Comparison of ENCODE assay signal across 21 cellular contexts in the genomic region with DNA sequence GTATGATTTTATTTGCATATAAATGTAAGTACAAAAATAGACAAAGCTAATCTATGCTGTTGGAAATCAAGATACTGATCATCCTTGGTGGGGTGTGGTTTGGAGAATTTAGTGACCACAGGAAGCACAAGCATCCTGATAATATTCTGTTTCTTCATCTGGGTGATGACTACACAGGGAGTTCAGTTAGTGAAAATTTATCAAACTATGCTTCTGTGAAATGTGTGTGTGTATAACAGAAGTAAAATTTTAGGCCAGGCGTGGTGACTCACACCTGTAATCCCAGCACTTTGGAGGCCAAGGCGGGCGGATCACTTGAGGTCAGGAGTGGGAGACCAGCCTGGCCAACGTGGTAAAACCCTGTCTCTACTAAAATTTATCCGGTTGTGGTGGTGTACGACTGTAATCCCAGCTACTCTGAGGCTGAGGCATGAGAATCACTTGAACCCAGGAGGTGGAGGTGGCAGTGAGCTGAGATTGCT. TPM values are rescaled to one million over a fixed set of nuclear protein-coding genes. Genes with fewer than 3 reads are reported as not detected.
DNase-seq lines count a peak whose midpoint lies in the region; ATAC-seq, FAIRE-seq and TF ChIP-seq lines count a peak whose summit lies in the region.
"Had no signal": no experiment of that assay in that cellular context is flagged by ENCODE, and none has a peak within 500 bp of the region (broad histone marks: within the 10 kb centered on the region; RNA-seq: fewer than 3 reads in every experiment).

No MANE protein-coding gene starts in this region.

- FAIRE-seq in RCC 7860 (lab: Jason Lieb, UNC) = no peak
- FAIRE-seq: colon, GM18507, GM19239 had no signal

- no peak overlapping the region for H3K4me3 Mint-ChIP-seq in MCF 10A (ENCODE audit: unreplicated experiment)
- no peak overlapping the region for H3K4me3 Mint-ChIP-seq in activated CD4-positive, alpha-beta T cell treated with anti-CD3 and anti-CD28 coated beads, Interleukin-2, amount 10 ng/mL, durations not matched to agents 24 days and 14 days
- H3K4me3 Mint-ChIP-seq in activated T-cell treated with anti-CD3 and anti-CD28 coated beads, Interleukin-2, amount 50 U/mL, for 24 hours = no peak overlapping the region
- H3K4me3 Mint-ChIP-seq: activated CD8-positive, alpha-beta T cell treated with anti-CD3 and anti-CD28 coated beads for 36 hours; activated T-helper 1 cell treated with anti-CD3 and anti-CD28 coated beads, Interleukin-12 subunit alpha, Interleukin-12 subunit beta, Interleukin-2, Interleukin-4 antibody, amounts not matched to agents 30 ng/mL and 10 ng/mL and 1 ng/mL, durations not matched to agents 14 hours and 24 hours and 36 hours had no signal

- ATAC-seq in GM18502 (IDR thresholded peaks at IDR 0.05; ENCODE audit: poor library complexity, unreplicated experiment) = no peak
- ATAC-seq: activated CD8-positive, alpha-beta T cell treated with anti-CD3 and anti-CD28 coated beads for 36 hours; heart right ventricle had no signal

- H3K4me1 Mint-ChIP-seq in MCF 10A (ENCODE audit: insufficient read depth, unreplicated experiment) = peaks cover 8% of the 10 kb centered on the region
- no peaks in the 10 kb centered on the region for H3K4me1 Mint-ChIP-seq in activated CD4-positive, alpha-beta T cell treated with anti-CD3 and anti-CD28 coated beads, Interleukin-2, amount 10 ng/mL, durations not matched to agents 24 days and 14 days
- H3K4me1 Mint-ChIP-seq in activated T-cell treated with anti-CD3 and anti-CD28 coated beads, Interleukin-2, amount 50 U/mL, for 24 hours (ENCODE audit: low read depth) = no peaks in the 10 kb centered on the region

- no peak overlapping the region for H3K27ac Mint-ChIP-seq in MCF 10A (ENCODE audit: low read depth, unreplicated experiment)
- H3K27ac Mint-ChIP-seq in activated CD4-positive, alpha-beta T cell treated with anti-CD3 and anti-CD28 coated beads, Interleukin-2, amount 10 ng/mL, durations not matched to agents 24 days and 14 days = no peak overlapping the region
- no peak overlapping the region for H3K27ac Mint-ChIP-seq in activated T-cell treated with anti-CD3 and anti-CD28 coated beads, Interleukin-2, amount 50 U/mL, for 24 hours
- H3K27ac Mint-ChIP-seq: activated CD8-positive, alpha-beta T cell treated with anti-CD3 and anti-CD28 coated beads for 36 hours; activated T-helper 1 cell treated with anti-CD3 and anti-CD28 coated beads, Interleukin-12 subunit alpha, Interleukin-12 subunit beta, Interleukin-2, Interleukin-4 antibody, amounts not matched to agents 30 ng/mL and 10 ng/mL and 1 ng/mL, durations not matched to agents 14 hours and 24 hours and 36 hours had no signal

- H3K36me3 Mint-ChIP-seq in MCF 10A (ENCODE audit: insufficient read depth, unreplicated experiment) = no peaks in the 10 kb centered on the region
- no peaks in the 10 kb centered on the region for H3K36me3 Mint-ChIP-seq in activated CD4-positive, alpha-beta T cell treated with anti-CD3 and anti-CD28 coated beads, Interleukin-2, amount 10 ng/mL, durations not matched to agents 24 days and 14 days (ENCODE audit: low read depth)
- H3K36me3 Mint-ChIP-seq in activated T-cell treated with anti-CD3 and anti-CD28 coated beads, Interleukin-2, amount 50 U/mL, for 24 hours (ENCODE audit: low read depth) = no peaks in the 10 kb centered on the region

- H3K4me2 ChIP-seq in SK-N-SH = no peak overlapping the region

- no peak for TF ChIP-seq EP300 in SK-N-SH (IDR thresholded peaks at IDR 0.05; ENCODE audit: borderline replicate concordance in 1 of 2, low read depth in 1 of 2, low read length in 1 of 2)

- intact Hi-C loops in MCF 10A (cut with micrococcal nuclease) = no loop called here
- intact Hi-C loops in breast epithelium (cut with DNase I; ENCODE audit: low total_unique reads) = no loop called here
- intact Hi-C loops in activated CD4-positive, alpha-beta T cell treated with anti-CD3 and anti-CD28 coated beads, Interleukin-2, amount 10 ng/mL, durations not matched to agents 24 days and 14 days (cut with micrococcal nuclease) = no loop called here

- no peaks in the 10 kb centered on the region for H3K9me3 ChIP-seq in breast epithelium
- no peaks in the 10 kb centered on the region for H3K9me3 ChIP-seq in SK-N-SH
- H3K9me3 ChIP-seq: heart right ventricle had no signal

- no peak for TF ChIP-seq POLR2A in breast epithelium (IDR thresholded peaks at IDR 0.05)

- H3K4me1 ChIP-seq in breast epithelium (no peaks in the 10 kb centered on the region), SK-N-SH (ENCODE audit: control insufficient read depth in 1 of 2, insufficient read depth in 2 of 2, low read depth in 1 of 2, low read length in 1 of 2) (no peaks in the 10 kb centered on the region)
- H3K4me1 ChIP-seq: heart right ventricle had no signal

- H2AFZ ChIP-seq in SK-N-SH (ENCODE audit: low read depth) = no peak overlapping the region

- no peak for TF ChIP-seq RAD21 in SK-N-SH (IDR thresholded peaks at IDR 0.05; ENCODE audit: low read length)

- 1% methylated on average over 6 of the region's 6 CpGs for WGBS in SK-N-SH (ENCODE audit: low lambda C conversion rate)

- CTCF ChIA-PET in MCF 10A (lab: Yijun Ruan, JAX) (interaction anchor here (0.5 to 2.4 kb wide), 6 partner anchors 29 to 785 kb away, joined by 3 to 13 read pairs (median 6); partner anchors contain the start of gene MED23), SK-N-SH (lab: Yijun Ruan, JAX) (no interaction called here)

- TF ChIP-seq CTCF in MCF 10A (IDR thresholded peaks at IDR 0.05; ENCODE audit: unreplicated experiment) = no peak
- no peak for TF ChIP-seq CTCF in breast epithelium (IDR thresholded peaks at IDR 0.05)
- TF ChIP-seq CTCF in epithelial cell of esophagus (IDR thresholded peaks at IDR 0.05; ENCODE audit: insufficient read depth, low read depth, low read length, missing control alignments) = no peak
- no peak for TF ChIP-seq CTCF in SK-N-SH (IDR thresholded peaks at IDR 0.05)

- no peaks in the 10 kb centered on the region for H3K36me3 ChIP-seq in breast epithelium
- H3K36me3 ChIP-seq in SK-N-SH (replicated peaks in 1 of 2; ENCODE audit: control insufficient read depth in 1 of 2, insufficient read depth in 2 of 2, low read length in 1 of 2) = no peaks in the 10 kb centered on the region
- H3K36me3 ChIP-seq: heart right ventricle had no signal

- H3K79me2 ChIP-seq in SK-N-SH (ENCODE audit: insufficient read depth) = no peaks in the 10 kb centered on the region

- POLR2A ChIA-PET in MCF 10A (lab: Yijun Ruan, JAX) = interaction anchor here (0.9 kb wide), 1 partner anchor 29 kb away, joined by 3 read pairs; the partner anchor contains the start of gene MED23
- POLR2A ChIA-PET in SK-N-SH (lab: Yijun Ruan, JAX) = no interaction called here

- H3K27ac ChIP-seq in breast epithelium (no peak overlapping the region), SK-N-SH (ENCODE audit: low read depth in 2 of 2, low read length in 1 of 2) (no peak overlapping the region)
- H3K27ac ChIP-seq: heart right ventricle, VCaP had no signal

- H3K27me3 ChIP-seq in breast epithelium (no peaks in the 10 kb centered on the region), SK-N-SH (ENCODE audit: insufficient read depth) (peaks cover 5% of the 10 kb centered on the region; the same call in 1 of the 2 replicates)

- H3K27me3 Mint-ChIP-seq in MCF 10A (ENCODE audit: insufficient read depth, unreplicated experiment) = no peaks in the 10 kb centered on the region
- no peaks in the 10 kb centered on the region for H3K27me3 Mint-ChIP-seq in activated CD4-positive, alpha-beta T cell treated with anti-CD3 and anti-CD28 coated beads, Interleukin-2, amount 10 ng/mL, durations not matched to agents 24 days and 14 days
- no peaks in the 10 kb centered on the region for H3K27me3 Mint-ChIP-seq in activated T-cell treated with anti-CD3 and anti-CD28 coated beads, Interleukin-2, amount 50 U/mL, for 24 hours
- H3K27me3 Mint-ChIP-seq: activated CD8-positive, alpha-beta T cell treated with anti-CD3 and anti-CD28 coated beads for 36 hours had no signal

- no peaks in the 10 kb centered on the region for H3F3A ChIP-seq in SK-N-SH (replicated peaks; ENCODE audit: insufficient read depth)

- H3K9ac ChIP-seq in SK-N-SH = no peak overlapping the region

- DNase-seq in MCF 10A (ENCODE audit: unreplicated experiment) = peak; percentile 9
- DNase-seq in breast epithelium (ENCODE audit: low spot score in 2 of 2) = no peak
- DNase-seq in RCC 7860 (ENCODE audit: low spot score) = peak; percentile 11
- peak; percentile 2 for DNase-seq in epithelial cell of esophagus (ENCODE audit: low read depth)
- no peak for DNase-seq in activated CD4-positive, alpha-beta T cell treated with anti-CD3 and anti-CD28 coated beads, Interleukin-2, amount 10 ng/mL, durations not matched to agents 24 days and 14 days
- no peak for DNase-seq in SK-N-SH
- no peak for DNase-seq in activated T-cell treated with anti-CD3 and anti-CD28 coated beads, Interleukin-2, amount 50 U/mL, for 24 hours
- DNase-seq: 8988T; activated CD8-positive, alpha-beta T cell treated with anti-CD3 and anti-CD28 coated beads for 36 hours; amniotic stem cell; heart right ventricle; NCI-H1694 treated with DMSO at 0.1 percent for 48 hours; NCI-H524 had no signal

- BruUV-seq in MCF 10A (replicated peaks; lab: Mats Ljungman, UMichigan) = no TSS peak

- H3K4me3 ChIP-seq in breast epithelium = no peak overlapping the region
- no peak overlapping the region for H3K4me3 ChIP-seq in epithelial cell of esophagus (ENCODE audit: low read length)
- H3K4me3 ChIP-seq in SK-N-SH (ENCODE audit: low read depth in 2 of 2, low read length in 1 of 2) = no peak overlapping the region
- H3K4me3 ChIP-seq: heart right ventricle had no signal

- no peaks in the 10 kb centered on the region for H4K20me1 ChIP-seq in SK-N-SH (ENCODE audit: insufficient read depth)

- H3K9me3 Mint-ChIP-seq in MCF 10A (ENCODE audit: unreplicated experiment) = no peaks in the 10 kb centered on the region
- H3K9me3 Mint-ChIP-seq in activated CD4-positive, alpha-beta T cell treated with anti-CD3 and anti-CD28 coated beads, Interleukin-2, amount 10 ng/mL, durations not matched to agents 24 days and 14 days = peaks cover 3% of the 10 kb centered on the region
- H3K9me3 Mint-ChIP-seq in activated T-cell treated with anti-CD3 and anti-CD28 coated beads, Interleukin-2, amount 50 U/mL, for 24 hours = no peaks in the 10 kb centered on the region
- H3K9me3 Mint-ChIP-seq: activated CD8-positive, alpha-beta T cell treated with anti-CD3 and anti-CD28 coated beads for 36 hours; activated T-helper 1 cell treated with anti-CD3 and anti-CD28 coated beads, Interleukin-12 subunit alpha, Interleukin-12 subunit beta, Interleukin-2, Interleukin-4 antibody, amounts not matched to agents 30 ng/mL and 10 ng/mL and 1 ng/mL, durations not matched to agents 14 hours and 24 hours and 36 hours had no signal

- H3K9me2 ChIP-seq in SK-N-SH = no peaks in the 10 kb centered on the region

RNA-seq across cellular contexts. Expression of gene ENPP3, which starts 20.6 kb away (rescaled TPM):
- total RNA-seq in MCF 10A (2022) (not detected in 2 replicates), breast epithelium (1 to 10 TPM in 2 of 3 donors, under 1 TPM in 1; 0.98 to 1.8 (median 1.8) TPM)
- 1.4 and 2.3 TPM in 2 replicates for total RNA-seq in activated CD4-positive, alpha-beta T cell treated with anti-CD3 and anti-CD28 coated beads, Interleukin-2, amount 10 ng/mL, durations not matched to agents 24 days and 14 days
- polyA plus RNA-seq in SK-N-SH (2012; rRNA removed) = not detected in 2 replicates
- not detected in 2 replicates for polyA plus RNA-seq in SK-N-SH (2012; cell fraction: cytosol; rRNA removed)
- polyA plus RNA-seq in SK-N-SH (2012; cell fraction: nucleus; rRNA removed) = not detected in 2 replicates
- total RNA-seq: osteocyte had no signal

RNA-seq across cellular contexts. Expression of gene MED23, which starts 29.6 kb away (rescaled TPM):
- total RNA-seq in MCF 10A (2022) = 20.6 and 25.0 TPM in 2 replicates
- total RNA-seq in breast epithelium = 10 to 100 TPM; 23.7 to 61.8 (median 47.5) TPM
- total RNA-seq in activated CD4-positive, alpha-beta T cell treated with anti-CD3 and anti-CD28 coated beads, Interleukin-2, amount 10 ng/mL, durations not matched to agents 24 days and 14 days = 29.2 and 30.2 TPM in 2 replicates
- polyA plus RNA-seq in SK-N-SH (2012; rRNA removed) = 10.1 and 14.5 TPM in 2 replicates
- polyA plus RNA-seq in SK-N-SH (2012; cell fraction: cytosol; rRNA removed) = 8.3 and 9.5 TPM in 2 replicates
- 18.5 and 44.1 TPM in 2 replicates for polyA plus RNA-seq in SK-N-SH (2012; cell fraction: nucleus; rRNA removed)

RNA-seq across cellular contexts. Expression of gene OR2A4, which starts 43.5 kb away (rescaled TPM):
- not detected in 2 replicates for total RNA-seq in MCF 10A (2022)
- total RNA-seq in breast epithelium = 1 to 10 TPM in 1 of 3 donors, not detected in 2; 1.6 TPM
- not detected in 2 replicates for total RNA-seq in activated CD4-positive, alpha-beta T cell treated with anti-CD3 and anti-CD28 coated beads, Interleukin-2, amount 10 ng/mL, durations not matched to agents 24 days and 14 days
- polyA plus RNA-seq in SK-N-SH (2012; rRNA removed) = not detected in 2 replicates
- not detected in 2 replicates for polyA plus RNA-seq in SK-N-SH (2012; cell fraction: cytosol; rRNA removed)
- polyA plus RNA-seq in SK-N-SH (2012; cell fraction: nucleus; rRNA removed) = not detected in 2 replicates
- total RNA-seq: activated CD8-positive, alpha-beta T cell treated with anti-CD3 and anti-CD28 coated beads for 36 hours; activated T-helper 1 cell treated with anti-CD3 and anti-CD28 coated beads, Interleukin-12 subunit alpha, Interleukin-12 subunit beta, Interleukin-2, Interleukin-4 antibody, amounts not matched to agents 30 ng/mL and 10 ng/mL and 1 ng/mL, durations not matched to agents 14 hours and 24 hours and 36 hours; heart right ventricle; osteocyte had no signal
- polyA plus RNA-seq: heart right ventricle had no signal

RNA-seq across cellular contexts. Expression of gene CTAGE9, which starts 53.1 kb away (rescaled TPM):
- total RNA-seq in MCF 10A (2022) = not detected in 2 replicates
- under 1 TPM in 1 of 3 donors, not detected in 2; 0.16 TPM for total RNA-seq in breast epithelium
- total RNA-seq in activated CD4-positive, alpha-beta T cell treated with anti-CD3 and anti-CD28 coated beads, Interleukin-2, amount 10 ng/mL, durations not matched to agents 24 days and 14 days = not detected in 2 replicates
- not detected in 2 replicates for polyA plus RNA-seq in SK-N-SH (2012; rRNA removed)
- not detected in 2 replicates for polyA plus RNA-seq in SK-N-SH (2012; cell fraction: cytosol; rRNA removed)
- polyA plus RNA-seq in SK-N-SH (2012; cell fraction: nucleus; rRNA removed) = not detected in 2 replicates
- total RNA-seq: activated CD8-positive, alpha-beta T cell treated with anti-CD3 and anti-CD28 coated beads for 36 hours; activated T-helper 1 cell treated with anti-CD3 and anti-CD28 coated beads, Interleukin-12 subunit alpha, Interleukin-12 subunit beta, Interleukin-2, Interleukin-4 antibody, amounts not matched to agents 30 ng/mL and 10 ng/mL and 1 ng/mL, durations not matched to agents 14 hours and 24 hours and 36 hours; heart right ventricle; mononuclear cell; osteocyte had no signal
- polyA plus RNA-seq: heart right ventricle had no signal

Comparison
In these comparisons a context has a peak if more than half of its experiments do, and no peak if none do; other contexts are left out.
1. DNase-seq: peak in MCF 10A (single experiment), RCC 7860 (single experiment) and epithelial cell of esophagus (single experiment); none in breast epithelium (0 of 2), activated CD4-positive, alpha-beta T cell treated with anti-CD3 and anti-CD28 coated beads, Interleukin-2, amount 10 ng/mL, durations not matched to agents 24 days and 14 days (single experiment), SK-N-SH (single experiment) and activated T-cell treated with anti-CD3 and anti-CD28 coated beads, Interleukin-2, amount 50 U/mL, for 24 hours (single experiment).